ENCODE assay signal across 7 cellular contexts in the genomic region with DNA sequence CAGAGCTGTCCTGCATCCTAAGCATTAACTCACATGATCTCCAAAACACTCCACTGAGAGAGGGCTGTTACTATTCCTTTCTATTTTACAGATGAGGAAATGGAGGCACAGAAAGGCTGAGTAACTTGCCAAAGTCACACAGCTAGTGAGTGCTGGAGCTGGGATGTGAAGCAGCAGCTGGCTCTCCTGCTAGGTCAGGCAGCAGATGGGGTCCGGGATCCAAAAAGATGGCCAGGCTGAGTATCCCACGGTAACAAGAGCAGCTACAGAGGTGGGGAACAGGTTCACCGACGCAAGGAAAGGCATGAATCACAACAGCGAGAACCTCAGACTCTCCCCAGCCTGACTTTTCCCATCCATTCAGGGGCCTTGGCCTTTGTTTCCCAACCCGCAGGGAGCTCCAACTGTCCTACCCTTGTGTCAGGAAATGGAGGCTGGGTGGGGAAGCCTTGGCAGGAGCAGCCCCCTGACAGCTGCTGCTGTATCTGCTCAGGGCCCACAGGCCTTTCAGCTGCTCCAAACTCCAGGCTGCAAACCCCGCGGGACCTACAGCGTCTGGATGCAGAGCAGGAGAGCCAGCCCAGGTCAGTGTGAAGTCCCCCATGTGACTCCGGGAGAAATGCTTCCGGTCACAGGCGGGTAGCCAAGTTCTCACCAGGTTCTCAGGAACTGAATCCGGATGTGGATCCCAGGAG. TPM values are rescaled to one million over a fixed set of nuclear protein-coding genes. Genes with fewer than 3 reads are reported as not detected.
DNase-seq lines count a peak whose midpoint lies in the region; TF ChIP-seq lines count a peak whose summit lies in the region.

No MANE protein-coding gene starts in this region.

- no peak for TF ChIP-seq CTCF in type B pancreatic cell (conservative IDR thresholded peaks at IDR 0.05)
- TF ChIP-seq CTCF in GM10266 (IDR thresholded peaks at IDR 0.05; ENCODE audit: control insufficient read depth, insufficient read depth, low read depth, missing control alignments): no peak

- peaks cover 17% of the 10 kb centered on the region for H3K4me1 Mint-ChIP-seq in type B pancreatic cell (ENCODE audit: unreplicated experiment)

- H3K36me3 Mint-ChIP-seq in type B pancreatic cell: peaks cover 6% of the 10 kb centered on the region

- H3K27ac Mint-ChIP-seq in type B pancreatic cell: no peak overlapping the region

- no peaks in the 10 kb centered on the region for H3K27me3 Mint-ChIP-seq in type B pancreatic cell

- DNase-seq in NCI-H2107 (lab: John Stamatoyannopoulos, UW) (peak; percentile 54), cerebellar cortex (ENCODE audit: low spot score) (peak; percentile 65), lung microvascular endothelial cell (ENCODE audit: low read depth in 2 of 2) (peak; percentile 81 to 95), type B pancreatic cell (ENCODE audit: extremely low spot score, unreplicated experiment) (peak; percentile 57), GM10266 (ENCODE audit: extremely low spot score) (no peak), NCI-H1048 (lab: John Stamatoyannopoulos, UW) (no peak), DMS153 treated with DMSO at 0.1 percent for 48 hours (lab: John Stamatoyannopoulos, UW; ENCODE audit: unreplicated experiment) (no peak)

- H3K9me3 Mint-ChIP-seq in type B pancreatic cell: no peaks in the 10 kb centered on the region

- no peak overlapping the region for H3K4me3 Mint-ChIP-seq in type B pancreatic cell

RNA-seq across cellular contexts. Expression of gene DKK3, which starts 29.5 kb away (rescaled TPM):
- total RNA-seq in lung microvascular endothelial cell (219 and 225 TPM in 2 replicates), type B pancreatic cell (ENCODE audit: low replicate concordance) (9.9 and 36.3 TPM in 2 replicates)

Comparison
In these comparisons a context has a peak if more than half of its experiments do, and no peak if none do; other contexts are left out.
1. DNase-seq: peak in NCI-H2107 (single experiment), cerebellar cortex (single experiment), lung microvascular endothelial cell (2 of 2) and type B pancreatic cell (single experiment); none in GM10266 (single experiment), NCI-H1048 (single experiment) and DMS153 treated with DMSO at 0.1 percent for 48 hours (single experiment).